1 cellular context compared by ENCODE assay signal in genomic region chr5:68041293-68041692, GRCh38.
TF ChIP-seq lines count a peak whose summit lies in the region.

No MANE protein-coding gene starts in this region.

TF ChIP-seq in SK-N-SH treated with all-trans-retinoic acid at 6 μM for 48 hours, 23 proteins besides CTCF, POLR2A, EP300 and RAD21 (continued from another document):
- no peak for TF ChIP-seq PATZ1 (CRISPR knock-in tag; IDR thresholded peaks at IDR 0.05; ENCODE audit: borderline replicate concordance)
- no peak for TF ChIP-seq ZNF8 (CRISPR knock-in tag; IDR thresholded peaks at IDR 0.05)
- TF ChIP-seq ZNF70 (CRISPR knock-in tag; IDR thresholded peaks at IDR 0.05) = no peak
- TF ChIP-seq GLIS3 (CRISPR knock-in tag; IDR thresholded peaks at IDR 0.05) = no peak
